Comparison of ENCODE assay signal across 36 cellular contexts in the genomic region with DNA sequence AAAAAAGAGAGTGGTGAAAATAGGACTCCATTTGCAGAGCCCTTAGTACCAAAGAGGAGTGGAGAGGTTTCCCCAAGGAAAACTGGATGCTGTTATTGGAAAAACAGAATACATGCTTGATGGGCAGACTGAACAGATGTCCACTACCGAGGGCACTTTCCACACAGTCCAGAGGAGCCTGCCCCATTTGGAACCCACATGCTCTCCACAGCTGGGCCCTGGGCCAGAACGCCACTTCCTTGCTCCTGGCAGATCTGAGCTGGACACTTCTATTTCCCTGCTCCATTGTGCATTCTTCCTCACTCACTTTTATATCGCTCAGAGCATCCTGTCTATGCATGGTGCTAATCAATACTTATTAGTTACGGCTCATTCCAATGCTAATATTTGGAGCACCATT.
"Had no signal": no experiment of that assay in that cellular context is flagged by ENCODE, and none has a peak within 500 bp of the region (broad histone marks: within the 10 kb centered on the region; RNA-seq: fewer than 3 reads in every experiment).

No MANE protein-coding gene starts in this region.

- H3K4me3 Mint-ChIP-seq: activated B cell treated with CpG ODN at 0.5 μM for 24 hours; activated CD4-positive, alpha-beta memory T cell treated with anti-CD3 and anti-CD28 coated beads for 36 hours; activated CD8-positive, alpha-beta memory T cell treated with anti-CD3 and anti-CD28 coated beads, Interleukin-2, amount 10 ng/mL, durations not matched to agents 7 days and 5 days; activated CD8-positive, alpha-beta T cell treated with anti-CD3 and anti-CD28 coated beads, Interleukin-2, amount 10 ng/mL, durations not matched to agents 7 days and 5 days; activated naive CD4-positive, alpha-beta T cell treated with anti-CD3 and anti-CD28 coated beads, Interleukin-2, amount 50 U/mL, for 24 hours; activated naive CD8-positive, alpha-beta T cell treated with anti-CD3 and anti-CD28 coated beads for 36 hours; activated naive CD8-positive, alpha-beta T cell treated with anti-CD3 and anti-CD28 coated beads, Interleukin-2, amount 50 U/mL, for 24 hours; activated T-cell treated with anti-CD3 and anti-CD28 coated beads, Interleukin-2, amount 50 U/mL, for 24 hours; activated T-cell treated with anti-CD3 and anti-CD28 coated beads, Interleukin-2, amount 50 U/mL, for 72 hours; brain; dendritic cell treated with granulocyte-macrophage colony-stimulating factor and Interleukin-4, amounts not matched to agents 40 ng/mL and 50 ng/mL, for 4 days; endodermal cell; T-helper 17 cell; T-helper 2 cell treated with Interferon-gamma antibody and Interleukin-4, amounts not matched to agents 5 μg/mL and 100 μg/mL, for 36 hours had no signal

- ATAC-seq: activated CD4-positive, CD25-positive, alpha-beta regulatory T cell treated with anti-CD3 and anti-CD28 coated beads, Interleukin-2, amount 50 U/mL, for 24 hours; activated CD8-positive, alpha-beta memory T cell treated with anti-CD3 and anti-CD28 coated beads, Interleukin-2, amount 10 ng/mL, durations not matched to agents 7 days and 5 days; activated CD8-positive, alpha-beta T cell treated with anti-CD3 and anti-CD28 coated beads, Interleukin-2, amount 10 ng/mL, durations not matched to agents 7 days and 5 days; activated naive CD8-positive, alpha-beta T cell treated with anti-CD3 and anti-CD28 coated beads, Interleukin-2, amount 50 U/mL, for 24 hours; activated T-cell treated with anti-CD3 and anti-CD28 coated beads, Interleukin-2, amount 50 U/mL, for 72 hours; esophagus mucosa; heart right ventricle; T-helper 17 cell had no signal

- H3K36me3 ChIP-seq: adrenal gland, ascending aorta, breast epithelium, cardiac muscle cell, colonic mucosa, heart right ventricle, WERI-Rb-1 had no signal

- H3K36me3 Mint-ChIP-seq: activated CD4-positive, alpha-beta memory T cell treated with anti-CD3 and anti-CD28 coated beads for 36 hours; activated CD8-positive, alpha-beta memory T cell treated with anti-CD3 and anti-CD28 coated beads, Interleukin-2, amount 10 ng/mL, durations not matched to agents 7 days and 5 days; activated naive CD4-positive, alpha-beta T cell treated with anti-CD3 and anti-CD28 coated beads, Interleukin-2, amount 50 U/mL, for 24 hours; activated naive CD8-positive, alpha-beta T cell treated with anti-CD3 and anti-CD28 coated beads for 36 hours; brain had no signal

- DNase-seq: activated B cell treated with CpG ODN at 0.5 μM for 24 hours; activated CD4-positive, alpha-beta memory T cell treated with anti-CD3 and anti-CD28 coated beads for 36 hours; activated CD4-positive, alpha-beta T cell treated with anti-CD3 and anti-CD28 coated beads for 48 hours; activated CD4-positive, alpha-beta T cell treated with anti-CD3 and anti-CD28 coated beads, Interleukin-2, amount 50 U/mL, for 1 hour; activated CD8-positive, alpha-beta memory T cell treated with anti-CD3 and anti-CD28 coated beads, Interleukin-2, amount 10 ng/mL, durations not matched to agents 7 days and 5 days; activated CD8-positive, alpha-beta memory T cell treated with anti-CD3 and anti-CD28 coated beads, Interleukin-2, amount 50 U/mL, for 4 hours; activated CD8-positive, alpha-beta T cell treated with anti-CD3 and anti-CD28 coated beads, Interleukin-2, amount 10 ng/mL, durations not matched to agents 7 days and 5 days; activated gamma-delta T cell treated with Interleukin-2 at 50 U/mL for 16 hours; activated naive CD4-positive, alpha-beta T cell treated with Interleukin-2 at 50 U/mL for 16 hours; activated naive CD8-positive, alpha-beta T cell treated with anti-CD3 and anti-CD28 coated beads for 36 hours; activated naive CD8-positive, alpha-beta T cell treated with anti-CD3 and anti-CD28 coated beads, Interleukin-2, amount 50 U/mL, for 24 hours; activated T-cell treated with anti-CD3 and anti-CD28 coated beads, Interleukin-2, amount 50 U/mL, for 24 hours; activated T-cell treated with anti-CD3 and anti-CD28 coated beads, Interleukin-2, amount 50 U/mL, for 72 hours; adrenal gland; central memory CD4-positive, alpha-beta T cell; cerebellar nuclear complex; colonic mucosa; dorsolateral prefrontal cortex; effector memory CD4-positive, alpha-beta T cell; endodermal cell; foreskin fibroblast; heart right ventricle; T-helper 1 cell; T-helper 17 cell; T1000; WERI-Rb-1 had no signal

- H3K4me3 ChIP-seq: adrenal gland, ascending aorta, breast epithelium, cardiac muscle cell, colonic mucosa, dorsolateral prefrontal cortex, heart right ventricle, hepatocyte had no signal

- H3K4me1 Mint-ChIP-seq: activated B cell treated with CpG ODN at 0.5 μM for 24 hours; activated naive CD4-positive, alpha-beta T cell treated with anti-CD3 and anti-CD28 coated beads, Interleukin-2, amount 50 U/mL, for 24 hours; activated naive CD8-positive, alpha-beta T cell treated with anti-CD3 and anti-CD28 coated beads for 36 hours; activated naive CD8-positive, alpha-beta T cell treated with anti-CD3 and anti-CD28 coated beads, Interleukin-2, amount 50 U/mL, for 24 hours; endodermal cell; T-helper 17 cell had no signal

- H3K27me3 ChIP-seq: adrenal gland, ascending aorta, breast epithelium, cardiac muscle cell, colonic mucosa, dorsolateral prefrontal cortex, heart right ventricle, hepatocyte had no signal

- H3K27ac ChIP-seq: adrenal gland, ascending aorta, breast epithelium, cardiac muscle cell, colonic mucosa, dorsolateral prefrontal cortex, heart right ventricle, hepatocyte, WERI-Rb-1 had no signal

- H3K4me1 ChIP-seq: adrenal gland, ascending aorta, breast epithelium, colonic mucosa, heart right ventricle had no signal

- H3K27me3 Mint-ChIP-seq: activated B cell treated with CpG ODN at 0.5 μM for 24 hours; activated CD4-positive, alpha-beta memory T cell treated with anti-CD3 and anti-CD28 coated beads for 36 hours; activated CD8-positive, alpha-beta memory T cell treated with anti-CD3 and anti-CD28 coated beads, Interleukin-2, amount 10 ng/mL, durations not matched to agents 7 days and 5 days; activated naive CD4-positive, alpha-beta T cell treated with anti-CD3 and anti-CD28 coated beads, Interleukin-2, amount 50 U/mL, for 24 hours; activated naive CD8-positive, alpha-beta T cell treated with anti-CD3 and anti-CD28 coated beads for 36 hours; activated naive CD8-positive, alpha-beta T cell treated with anti-CD3 and anti-CD28 coated beads, Interleukin-2, amount 50 U/mL, for 24 hours; activated T-cell treated with anti-CD3 and anti-CD28 coated beads, Interleukin-2, amount 50 U/mL, for 24 hours; dendritic cell treated with granulocyte-macrophage colony-stimulating factor and Interleukin-4, amounts not matched to agents 40 ng/mL and 50 ng/mL, for 4 days; T-helper 17 cell had no signal

- H3K27ac Mint-ChIP-seq: activated B cell treated with CpG ODN at 0.5 μM for 24 hours; activated CD4-positive, alpha-beta memory T cell treated with anti-CD3 and anti-CD28 coated beads for 36 hours; activated CD8-positive, alpha-beta memory T cell treated with anti-CD3 and anti-CD28 coated beads, Interleukin-2, amount 10 ng/mL, durations not matched to agents 7 days and 5 days; activated CD8-positive, alpha-beta T cell treated with anti-CD3 and anti-CD28 coated beads, Interleukin-2, amount 10 ng/mL, durations not matched to agents 7 days and 5 days; activated naive CD4-positive, alpha-beta T cell treated with anti-CD3 and anti-CD28 coated beads, Interleukin-2, amount 50 U/mL, for 24 hours; activated naive CD8-positive, alpha-beta T cell treated with anti-CD3 and anti-CD28 coated beads for 36 hours; activated naive CD8-positive, alpha-beta T cell treated with anti-CD3 and anti-CD28 coated beads, Interleukin-2, amount 50 U/mL, for 24 hours; activated T-cell treated with anti-CD3 and anti-CD28 coated beads, Interleukin-2, amount 50 U/mL, for 24 hours; activated T-cell treated with anti-CD3 and anti-CD28 coated beads, Interleukin-2, amount 50 U/mL, for 72 hours; brain; dendritic cell treated with granulocyte-macrophage colony-stimulating factor and Interleukin-4, amounts not matched to agents 40 ng/mL and 50 ng/mL, for 4 days; endodermal cell; T-helper 17 cell; T-helper 2 cell treated with Interferon-gamma antibody and Interleukin-4, amounts not matched to agents 5 μg/mL and 100 μg/mL, for 36 hours had no signal

- H3K9me3 Mint-ChIP-seq: activated naive CD4-positive, alpha-beta T cell treated with anti-CD3 and anti-CD28 coated beads, Interleukin-2, amount 50 U/mL, for 24 hours; activated naive CD8-positive, alpha-beta T cell treated with anti-CD3 and anti-CD28 coated beads for 36 hours had no signal

- H3K9me3 ChIP-seq: adrenal gland, colonic mucosa had no signal
